In the genomic region with DNA sequence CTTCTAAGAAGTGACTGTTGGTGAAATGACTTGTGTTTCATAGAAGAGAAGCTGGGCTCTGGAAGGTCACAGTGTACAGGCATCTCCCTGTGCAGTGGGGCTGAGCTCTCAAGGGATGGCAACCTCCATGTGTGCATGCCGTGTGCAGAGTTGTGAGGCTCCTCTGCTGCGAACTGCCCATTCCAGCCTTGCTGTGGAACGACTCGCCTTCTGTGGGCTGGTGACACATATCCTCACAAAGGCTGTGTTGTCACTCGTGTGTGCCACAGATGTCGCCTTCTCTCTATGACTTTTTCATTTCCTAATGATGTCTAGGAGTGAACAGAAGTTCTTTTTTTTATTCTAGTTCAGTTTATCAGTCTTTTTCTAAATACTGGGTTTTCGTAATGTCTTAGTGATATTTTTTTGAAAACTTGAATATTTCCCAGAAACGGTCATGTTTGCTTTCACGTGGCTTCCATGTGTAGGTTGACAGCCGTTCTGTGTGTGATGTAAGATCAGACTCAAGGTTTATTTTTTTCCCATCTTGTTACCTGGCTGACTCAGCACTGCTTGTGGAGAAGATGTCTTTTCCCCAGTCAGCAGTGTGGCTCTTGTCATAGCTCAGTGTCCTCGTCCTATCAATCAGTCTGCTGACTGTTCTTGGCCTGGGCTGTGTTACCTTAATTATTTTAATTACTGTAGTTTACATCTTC, we compare ENCODE assay signal across 22 cellular contexts. TPM values are rescaled to one million over a fixed set of nuclear protein-coding genes. Genes with fewer than 3 reads are reported as not detected.
DNase-seq lines count a peak whose midpoint lies in the region; ATAC-seq lines count a peak whose summit lies in the region.
"Had no signal": no experiment of that assay in that cellular context is flagged by ENCODE, and none has a peak within 500 bp of the region (broad histone marks: within the 10 kb centered on the region; RNA-seq: fewer than 3 reads in every experiment).

No MANE protein-coding gene starts in this region.

- no peaks in the 10 kb centered on the region for H3K27me3 Mint-ChIP-seq in activated T-cell treated with anti-CD3 and anti-CD28 coated beads, Interleukin-2, amount 50 U/mL, for 72 hours (ENCODE audit: low read depth)
- no peaks in the 10 kb centered on the region for H3K27me3 Mint-ChIP-seq in activated T-cell treated with anti-CD3 and anti-CD28 coated beads, Interleukin-2, amount 50 U/mL, for 4 hours (ENCODE audit: low read depth)
- no peaks in the 10 kb centered on the region for H3K27me3 Mint-ChIP-seq in activated T-helper 17 cell treated with anti-CD3 and anti-CD28 coated beads, Interleukin-2, amount 50 U/mL, for 72 hours
- H3K27me3 Mint-ChIP-seq: effector memory CD8-positive, alpha-beta T cell; stimulated activated naive CD8-positive, alpha-beta T cell treated with anti-CD3 and anti-CD28 coated beads, Interleukin-15, Interleukin-2, amounts not matched to agents 100 ng/mL and 50 ng/mL, for 24 hours had no signal

- no peak overlapping the region for H2BK5ac ChIP-seq in trophoblast cell (ENCODE audit: low read depth, low read length, poor library complexity)

- H3K18ac ChIP-seq in trophoblast cell (ENCODE audit: low read length), result peak overlapping the region; percentile 27

- no peaks in the 10 kb centered on the region for H3K27me3 ChIP-seq in trophoblast cell (ENCODE audit: insufficient read depth, low read length)
- H3K27me3 ChIP-seq: ascending aorta, heart right ventricle had no signal

- DNase-seq in activated T-cell treated with anti-CD3 and anti-CD28 coated beads, Interleukin-2, amount 50 U/mL, for 72 hours, result peak in 1 of 2 donors; percentile 12
- DNase-seq in activated T-cell treated with anti-CD3 and anti-CD28 coated beads, Interleukin-2, amount 50 U/mL, for 4 hours, result no peak
- peak; percentile 14 for DNase-seq in EL
- no peak for DNase-seq in trophoblast cell
- no peak for DNase-seq in DMS79 treated with DMSO at 0.1 percent for 48 hours (lab: John Stamatoyannopoulos, UW)
- DNase-seq: CD8-positive, alpha-beta memory T cell; DMS79; effector memory CD8-positive, alpha-beta T cell; heart right ventricle; immature natural killer cell; mesenchymal stem cell; NCI-H1930; NCI-H510A; nephron progenitor cell; psoas muscle; SW 1271 had no signal

- H2BK120ac ChIP-seq in trophoblast cell (ENCODE audit: insufficient read depth, low read length, poor library complexity), result no peak overlapping the region

- no peak overlapping the region for H3K4me3 Mint-ChIP-seq in activated T-cell treated with anti-CD3 and anti-CD28 coated beads, Interleukin-2, amount 50 U/mL, for 72 hours
- H3K4me3 Mint-ChIP-seq in activated T-cell treated with anti-CD3 and anti-CD28 coated beads, Interleukin-2, amount 50 U/mL, for 4 hours, result no peak overlapping the region
- no peak overlapping the region for H3K4me3 Mint-ChIP-seq in activated T-helper 17 cell treated with anti-CD3 and anti-CD28 coated beads, Interleukin-2, amount 50 U/mL, for 72 hours
- H3K4me3 Mint-ChIP-seq: CD8-positive, alpha-beta memory T cell; effector memory CD8-positive, alpha-beta T cell; GM23338; immature natural killer cell; nephron progenitor cell; stimulated activated naive CD8-positive, alpha-beta T cell treated with anti-CD3 and anti-CD28 coated beads, Interleukin-15, Interleukin-2, amounts not matched to agents 100 ng/mL and 50 ng/mL, for 24 hours had no signal

- H4K12ac ChIP-seq in trophoblast cell (ENCODE audit: low read depth, low read length), result no peak overlapping the region

- H3K4me1 ChIP-seq in trophoblast cell (ENCODE audit: control insufficient read depth in 1 of 2, insufficient read depth in 2 of 2, low read length in 2 of 2), result no peaks in the 10 kb centered on the region
- H3K4me1 ChIP-seq: ascending aorta, heart right ventricle, psoas muscle had no signal

- no peak overlapping the region for H3K27ac ChIP-seq in trophoblast cell (ENCODE audit: low read depth, low read length)
- H3K27ac ChIP-seq: ascending aorta, heart right ventricle, psoas muscle had no signal

- no peak overlapping the region for H3K9ac ChIP-seq in trophoblast cell (ENCODE audit: low read length)

- H3K23ac ChIP-seq in trophoblast cell (ENCODE audit: low read length), result no peak overlapping the region

- H3K14ac ChIP-seq in trophoblast cell (ENCODE audit: low read length), result no peak overlapping the region

- peaks cover 21% of the 10 kb centered on the region for H3K9me3 ChIP-seq in trophoblast cell (ENCODE audit: insufficient read depth, low read depth, low read length)
- H3K9me3 ChIP-seq: psoas muscle had no signal

- no peak overlapping the region for H3K4me2 ChIP-seq in trophoblast cell (ENCODE audit: low read length)
- H3K4me2 ChIP-seq: GM23338 had no signal

- no peak overlapping the region for H2AK5ac ChIP-seq in trophoblast cell (ENCODE audit: low read length)

- peaks cover 6% of the 10 kb centered on the region for H3K4me1 Mint-ChIP-seq in activated T-cell treated with anti-CD3 and anti-CD28 coated beads, Interleukin-2, amount 50 U/mL, for 72 hours (ENCODE audit: low read depth)
- H3K4me1 Mint-ChIP-seq in activated T-cell treated with anti-CD3 and anti-CD28 coated beads, Interleukin-2, amount 50 U/mL, for 4 hours (ENCODE audit: low read depth), result no peaks in the 10 kb centered on the region
- H3K4me1 Mint-ChIP-seq in activated T-helper 17 cell treated with anti-CD3 and anti-CD28 coated beads, Interleukin-2, amount 50 U/mL, for 72 hours, result peaks cover 4% of the 10 kb centered on the region
- H3K4me1 Mint-ChIP-seq: GM23338, nephron progenitor cell had no signal

- peak overlapping the region; percentile 38 for H3K27ac Mint-ChIP-seq in activated T-cell treated with anti-CD3 and anti-CD28 coated beads, Interleukin-2, amount 50 U/mL, for 72 hours
- H3K27ac Mint-ChIP-seq in activated T-helper 17 cell treated with anti-CD3 and anti-CD28 coated beads, Interleukin-2, amount 50 U/mL, for 72 hours, result no peak overlapping the region
- H3K27ac Mint-ChIP-seq: effector memory CD8-positive, alpha-beta T cell; GM23338; nephron progenitor cell; stimulated activated naive CD8-positive, alpha-beta T cell treated with anti-CD3 and anti-CD28 coated beads, Interleukin-15, Interleukin-2, amounts not matched to agents 100 ng/mL and 50 ng/mL, for 24 hours had no signal

- no CpG with 5 or more reads among the region's 11 CpGs for WGBS in trophoblast cell (ENCODE audit: extremely low coverage, insufficient coverage, insufficient read length)

- H3K79me1 ChIP-seq in trophoblast cell (ENCODE audit: low read length), result no peaks in the 10 kb centered on the region

- H3K36me3 Mint-ChIP-seq in activated T-cell treated with anti-CD3 and anti-CD28 coated beads, Interleukin-2, amount 50 U/mL, for 72 hours (ENCODE audit: insufficient read depth in 2 of 2), result peaks cover 16 to 21% of the 10 kb centered on the region in 2 donors
- H3K36me3 Mint-ChIP-seq in activated T-cell treated with anti-CD3 and anti-CD28 coated beads, Interleukin-2, amount 50 U/mL, for 4 hours (ENCODE audit: insufficient read depth), result peaks cover 53% of the 10 kb centered on the region
- peaks cover 78% of the 10 kb centered on the region for H3K36me3 Mint-ChIP-seq in activated T-helper 17 cell treated with anti-CD3 and anti-CD28 coated beads, Interleukin-2, amount 50 U/mL, for 72 hours (ENCODE audit: low read depth)

- H3K36me3 ChIP-seq in trophoblast cell (ENCODE audit: control insufficient read depth in 1 of 2, insufficient read depth in 2 of 2, low read length in 2 of 2), result peaks cover 50 to 58% of the 10 kb centered on the region in 2 experiments

- no peak overlapping the region for H3K4ac ChIP-seq in trophoblast cell (ENCODE audit: low read depth, low read length)

- no peaks in the 10 kb centered on the region for H3K9me3 Mint-ChIP-seq in activated T-cell treated with anti-CD3 and anti-CD28 coated beads, Interleukin-2, amount 50 U/mL, for 72 hours
- H3K9me3 Mint-ChIP-seq in activated T-cell treated with anti-CD3 and anti-CD28 coated beads, Interleukin-2, amount 50 U/mL, for 4 hours, result no peaks in the 10 kb centered on the region
- H3K9me3 Mint-ChIP-seq in activated T-helper 17 cell treated with anti-CD3 and anti-CD28 coated beads, Interleukin-2, amount 50 U/mL, for 72 hours, result no peaks in the 10 kb centered on the region
- H3K9me3 Mint-ChIP-seq: effector memory CD8-positive, alpha-beta T cell; immature natural killer cell; stimulated activated naive CD8-positive, alpha-beta T cell treated with anti-CD3 and anti-CD28 coated beads, Interleukin-15, Interleukin-2, amounts not matched to agents 100 ng/mL and 50 ng/mL, for 24 hours had no signal

- no peak overlapping the region for H2AFZ ChIP-seq in trophoblast cell (ENCODE audit: insufficient read depth, low read length, poor library complexity)
- H2AFZ ChIP-seq: GM23338 had no signal

- H3K79me2 ChIP-seq in trophoblast cell (ENCODE audit: control insufficient read depth, insufficient read depth, low read length, poor library complexity), result peaks cover 2% of the 10 kb centered on the region

- H4K91ac ChIP-seq in trophoblast cell (ENCODE audit: low read depth, low read length), result no peak overlapping the region

- peak; percentile 60 to 69 for ATAC-seq in activated T-cell treated with anti-CD3 and anti-CD28 coated beads, Interleukin-2, amount 50 U/mL, for 72 hours (replicated peaks in 1 of 2)
- no peak for ATAC-seq in activated T-cell treated with anti-CD3 and anti-CD28 coated beads, Interleukin-2, amount 50 U/mL, for 4 hours
- ATAC-seq in activated T-helper 17 cell treated with anti-CD3 and anti-CD28 coated beads, Interleukin-2, amount 50 U/mL, for 72 hours (replicated peaks), result peak; percentile 77
- no peak for ATAC-seq in GM18858 (IDR thresholded peaks at IDR 0.05; ENCODE audit: unreplicated experiment)
- no peak for ATAC-seq in GM19397 (IDR thresholded peaks at IDR 0.05; ENCODE audit: unreplicated experiment)
- ATAC-seq: effector memory CD8-positive, alpha-beta T cell; GM23338; psoas muscle had no signal

- no peak overlapping the region for H3K4me3 ChIP-seq in trophoblast cell (ENCODE audit: low read depth, low read length)
- H3K4me3 ChIP-seq: ascending aorta, GM23338, heart right ventricle, psoas muscle had no signal

- no peak overlapping the region for H2BK12ac ChIP-seq in trophoblast cell (ENCODE audit: low read length)

- H4K8ac ChIP-seq in trophoblast cell (ENCODE audit: low read depth, low read length), result no peak overlapping the region

RNA-seq across cellular contexts. Expression of a gene that starts 57.3 kb away (rescaled TPM):
- under 1 TPM; 0.02 to 0.07 TPM for total RNA-seq in activated T-cell treated with anti-CD3 and anti-CD28 coated beads, Interleukin-2, amount 50 U/mL, for 72 hours
- total RNA-seq in activated T-cell treated with anti-CD3 and anti-CD28 coated beads, Interleukin-2, amount 50 U/mL, for 4 hours, result under 1 TPM in 1 of 3 donors, not detected in 2; 0.03 TPM
- under 1 TPM in 1 of 2 donors, not detected in 1; 0.16 TPM for total RNA-seq in activated T-helper 17 cell treated with anti-CD3 and anti-CD28 coated beads, Interleukin-2, amount 50 U/mL, for 72 hours
- polyA plus RNA-seq in trophoblast cell (2013), result 0.04 TPM in 2 replicates
- total RNA-seq: ascending aorta; CD8-positive, alpha-beta memory T cell had no signal
- polyA plus RNA-seq: CD8-positive, alpha-beta memory T cell; immature natural killer cell had no signal

Comparison
In these comparisons a context has a peak if more than half of its experiments do, and no peak if none do; other contexts are left out.
1. ATAC-seq: peak in activated T-cell treated with anti-CD3 and anti-CD28 coated beads, Interleukin-2, amount 50 U/mL, for 72 hours (2 of 2) and activated T-helper 17 cell treated with anti-CD3 and anti-CD28 coated beads, Interleukin-2, amount 50 U/mL, for 72 hours (single experiment); none in activated T-cell treated with anti-CD3 and anti-CD28 coated beads, Interleukin-2, amount 50 U/mL, for 4 hours (0 of 2), GM18858 (single experiment) and GM19397 (single experiment).